27 cellular contexts compared by ENCODE assay signal in genomic region chr20:61623451-61623850, GRCh38.
"Had no signal": no experiment of that assay in that cellular context is flagged by ENCODE, and none has a peak within 500 bp of the region (broad histone marks: within the 10 kb centered on the region; RNA-seq: fewer than 3 reads in every experiment).

No MANE protein-coding gene starts in this region.

- H3K79me2 ChIP-seq: parathyroid adenoma had no signal

- H3K36me3 ChIP-seq: ovary, right lobe of liver, sigmoid colon, stomach, thoracic aorta, thyroid gland, tibial nerve, upper lobe of left lung, vagina had no signal

- DNase-seq: natural killer cell; occipital lobe; ovary; psoas muscle; right cardiac atrium; sigmoid colon; small intestine; stimulated activated CD4-positive, alpha-beta T cell treated with anti-CD3 and anti-CD28 coated beads, Interleukin-15, amount 100 ng/mL, for 24 hours; stimulated activated CD4-positive, alpha-beta T cell treated with anti-CD3 and anti-CD28 coated beads, Interleukin-2, amount 100 ng/mL, for 24 hours; stimulated activated CD4-positive, alpha-beta T cell treated with anti-CD3 and anti-CD28 coated beads, Interleukin-2, amount 100 ng/mL, for 48 hours; stimulated activated CD4-positive, alpha-beta T cell treated with anti-CD3 and anti-CD28 coated beads, Interleukin-4, amount 100 ng/mL, for 24 hours; stimulated activated naive B cell treated with anti-CD40 and anti-IgM and Interleukin-4, amounts not matched to agents 10 μg/mL and 1 μg/mL and 100 μg/mL, for 72 hours; stimulated activated naive CD4-positive, alpha-beta T cell treated with Interleukin-2 at 50 U/mL for 16 hours; stomach; thyroid gland; trophoblast cell; upper lobe of left lung had no signal

- H3K4me1 ChIP-seq: parathyroid adenoma, psoas muscle, right lobe of liver, sigmoid colon, thyroid gland, tibial nerve, upper lobe of left lung had no signal

- H3K36me3 Mint-ChIP-seq: natural killer cell; stimulated activated effector memory CD8-positive, alpha-beta T cell treated with anti-CD3 and anti-CD28 coated beads, Interleukin-12 subunit alpha, Interleukin-12 subunit beta, amount 100 ng/mL, for 72 hours; stimulated activated naive B cell treated with anti-CD40 and anti-IgM and Interleukin-4, amounts not matched to agents 10 μg/mL and 1 μg/mL and 100 μg/mL, for 72 hours had no signal

- H3K27ac ChIP-seq: ovary, parathyroid adenoma, psoas muscle, right lobe of liver, sigmoid colon, stomach, thoracic aorta, thyroid gland, tibial nerve, upper lobe of left lung, vagina had no signal

- H3K9ac ChIP-seq: parathyroid adenoma had no signal

- H3K4me1 Mint-ChIP-seq: natural killer cell; neural crest cell; stimulated activated effector memory CD8-positive, alpha-beta T cell treated with anti-CD3 and anti-CD28 coated beads, Interleukin-12 subunit alpha, Interleukin-12 subunit beta, amount 100 ng/mL, for 72 hours; stimulated activated naive B cell treated with anti-CD40 and anti-IgM and Interleukin-4, amounts not matched to agents 10 μg/mL and 1 μg/mL and 100 μg/mL, for 72 hours had no signal

- H3K27ac Mint-ChIP-seq: natural killer cell; nephron; progenitor cell of endocrine pancreas; stimulated activated effector memory CD8-positive, alpha-beta T cell treated with anti-CD3 and anti-CD28 coated beads, Interleukin-12 subunit alpha, Interleukin-12 subunit beta, amount 100 ng/mL, for 72 hours; stimulated activated naive B cell treated with anti-CD40 and anti-IgM and Interleukin-4, amounts not matched to agents 10 μg/mL and 1 μg/mL and 100 μg/mL, for 72 hours; stimulated activated naive CD8-positive, alpha-beta T cell treated with anti-CD3 and anti-CD28 coated beads, Interleukin-15, Interleukin-2, amounts not matched to agents 100 ng/mL and 50 ng/mL, for 24 hours had no signal

- H3K9me3 Mint-ChIP-seq: natural killer cell; nephron; neural crest cell; stimulated activated effector memory CD8-positive, alpha-beta T cell treated with anti-CD3 and anti-CD28 coated beads, Interleukin-12 subunit alpha, Interleukin-12 subunit beta, amount 100 ng/mL, for 72 hours; stimulated activated naive CD8-positive, alpha-beta T cell treated with anti-CD3 and anti-CD28 coated beads, Interleukin-15, Interleukin-2, amounts not matched to agents 100 ng/mL and 50 ng/mL, for 24 hours had no signal

- H3K9me3 ChIP-seq: ovary, psoas muscle, right lobe of liver, sigmoid colon, thoracic aorta, thyroid gland, tibial nerve, upper lobe of left lung, vagina had no signal

- H2AFZ ChIP-seq: parathyroid adenoma had no signal

- H3K4me3 Mint-ChIP-seq: natural killer cell; nephron; neural crest cell; stimulated activated effector memory CD8-positive, alpha-beta T cell treated with anti-CD3 and anti-CD28 coated beads, Interleukin-12 subunit alpha, Interleukin-12 subunit beta, amount 100 ng/mL, for 72 hours; stimulated activated naive B cell treated with anti-CD40 and anti-IgM and Interleukin-4, amounts not matched to agents 10 μg/mL and 1 μg/mL and 100 μg/mL, for 72 hours; stimulated activated naive CD8-positive, alpha-beta T cell treated with anti-CD3 and anti-CD28 coated beads, Interleukin-15, Interleukin-2, amounts not matched to agents 100 ng/mL and 50 ng/mL, for 24 hours had no signal

- H3K27me3 Mint-ChIP-seq: stimulated activated naive B cell treated with anti-CD40 and anti-IgM and Interleukin-4, amounts not matched to agents 10 μg/mL and 1 μg/mL and 100 μg/mL, for 72 hours; stimulated activated naive CD8-positive, alpha-beta T cell treated with anti-CD3 and anti-CD28 coated beads, Interleukin-15, Interleukin-2, amounts not matched to agents 100 ng/mL and 50 ng/mL, for 24 hours had no signal

- H3K27me3 ChIP-seq: ovary, right lobe of liver, thyroid gland, tibial nerve, upper lobe of left lung, vagina had no signal

- H3K4me3 ChIP-seq: ovary, psoas muscle, right lobe of liver, sigmoid colon, stomach, thoracic aorta, thyroid gland, tibial nerve, upper lobe of left lung, vagina had no signal

- ATAC-seq: natural killer cell; psoas muscle; right cardiac atrium; right lobe of liver; stimulated activated effector memory CD8-positive, alpha-beta T cell treated with anti-CD3 and anti-CD28 coated beads, Interleukin-12 subunit alpha, Interleukin-12 subunit beta, amount 100 ng/mL, for 72 hours; stimulated activated naive B cell treated with anti-CD40 and anti-IgM and Interleukin-4, amounts not matched to agents 10 μg/mL and 1 μg/mL and 100 μg/mL, for 72 hours had no signal
